ENCODE assay signal across 33 cellular contexts in genomic region chr10:107771066-107771465, GRCh38.
"Had no signal": no experiment of that assay in that cellular context is flagged by ENCODE, and none has a peak within 500 bp of the region (broad histone marks: within the 10 kb centered on the region; RNA-seq: fewer than 3 reads in every experiment).

No MANE protein-coding gene starts in this region.

- H3K27me3 Mint-ChIP-seq: activated B cell treated with CpG ODN at 0.5 μM for 24 hours; activated CD4-positive, alpha-beta memory T cell treated with anti-CD3 and anti-CD28 coated beads for 36 hours; activated CD4-positive, alpha-beta T cell treated with anti-CD3 and anti-CD28 coated beads, Interleukin-2, amount 10 ng/mL, durations not matched to agents 24 days and 14 days; activated CD8-positive, alpha-beta memory T cell treated with anti-CD3 and anti-CD28 coated beads, Interleukin-2, amount 10 ng/mL, durations not matched to agents 7 days and 5 days; activated CD8-positive, alpha-beta T cell treated with anti-CD3 and anti-CD28 coated beads for 36 hours; activated naive CD4-positive, alpha-beta T cell treated with anti-CD3 and anti-CD28 coated beads, Interleukin-2, amount 10 ng/mL, durations not matched to agents 7 days and 5 days; activated naive CD4-positive, alpha-beta T cell treated with anti-CD3 and anti-CD28 coated beads, Interleukin-2, amount 50 U/mL, for 24 hours; activated naive CD8-positive, alpha-beta T cell; activated naive CD8-positive, alpha-beta T cell treated with anti-CD3 and anti-CD28 coated beads, Interleukin-2, amount 10 ng/mL, durations not matched to agents 7 days and 5 days; activated naive CD8-positive, alpha-beta T cell treated with anti-CD3 and anti-CD28 coated beads, Interleukin-2, amount 50 U/mL, for 24 hours; activated T-cell treated with anti-CD3 and anti-CD28 coated beads, Interleukin-2, amount 50 U/mL, for 24 hours; brain had no signal

- ATAC-seq: activated CD8-positive, alpha-beta memory T cell treated with anti-CD3 and anti-CD28 coated beads, Interleukin-2, amount 10 ng/mL, durations not matched to agents 7 days and 5 days; activated CD8-positive, alpha-beta T cell treated with anti-CD3 and anti-CD28 coated beads for 36 hours; activated naive CD8-positive, alpha-beta T cell treated with anti-CD3 and anti-CD28 coated beads, Interleukin-2, amount 50 U/mL, for 24 hours had no signal

- H3K4me3 ChIP-seq: ascending aorta had no signal

- DNase-seq: activated B cell treated with CpG ODN at 0.5 μM for 24 hours; activated CD4-positive, alpha-beta memory T cell treated with anti-CD3 and anti-CD28 coated beads for 36 hours; activated CD4-positive, alpha-beta T cell treated with anti-CD3 and anti-CD28 coated beads for 4 hours; activated CD4-positive, alpha-beta T cell treated with anti-CD3 and anti-CD28 coated beads, Interleukin-2, amount 10 ng/mL, durations not matched to agents 24 days and 14 days; activated CD4-positive, alpha-beta T cell treated with anti-CD3 and anti-CD28 coated beads, Interleukin-2, amount 50 U/mL, for 1 hour; activated CD4-positive, alpha-beta T cell treated with anti-CD3 and anti-CD28 coated beads, Interleukin-2, amount 50 U/mL, for 4 hours; activated CD4-positive, CD25-positive, alpha-beta regulatory T cell treated with anti-CD3 and anti-CD28 coated beads, Interleukin-2, amount 50 U/mL, for 72 hours; activated CD8-positive, alpha-beta memory T cell treated with anti-CD3 and anti-CD28 coated beads for 24 hours; activated CD8-positive, alpha-beta memory T cell treated with anti-CD3 and anti-CD28 coated beads, Interleukin-2, amount 10 ng/mL, durations not matched to agents 7 days and 5 days; activated CD8-positive, alpha-beta memory T cell treated with anti-CD3 and anti-CD28 coated beads, Interleukin-2, amount 50 U/mL, for 48 hours; activated CD8-positive, alpha-beta T cell treated with anti-CD3 and anti-CD28 coated beads for 36 hours; activated effector memory CD4-positive, alpha-beta T cell treated with Interleukin-2 at 50 U/mL for 16 hours; activated gamma-delta T cell; activated naive CD4-positive, alpha-beta T cell treated with anti-CD3 and anti-CD28 coated beads, Interleukin-2, amount 10 ng/mL, durations not matched to agents 7 days and 5 days; activated naive CD4-positive, alpha-beta T cell treated with Interleukin-2 at 50 U/mL for 16 hours; activated naive CD8-positive, alpha-beta T cell treated with anti-CD3 and anti-CD28 coated beads, Interleukin-2, amount 10 ng/mL, durations not matched to agents 7 days and 5 days; activated naive CD8-positive, alpha-beta T cell treated with anti-CD3 and anti-CD28 coated beads, Interleukin-2, amount 50 U/mL, for 24 hours; activated T-cell treated with anti-CD3 and anti-CD28 coated beads, Interleukin-2, amount 50 U/mL, for 24 hours; activated T-cell treated with anti-CD3 and anti-CD28 coated beads, Interleukin-2, amount 50 U/mL, for 48 hours; amygdala; central memory CD4-positive, alpha-beta T cell; T-helper 1 cell; T-helper 2 cell; T-helper 9 cell had no signal

- H3K4me1 ChIP-seq: ascending aorta had no signal

- H3K4me1 Mint-ChIP-seq: activated B cell treated with CpG ODN at 0.5 μM for 24 hours; activated CD4-positive, alpha-beta T cell treated with anti-CD3 and anti-CD28 coated beads, Interleukin-2, amount 10 ng/mL, durations not matched to agents 24 days and 14 days; activated CD8-positive, alpha-beta memory T cell treated with anti-CD3 and anti-CD28 coated beads, Interleukin-2, amount 10 ng/mL, durations not matched to agents 7 days and 5 days; activated naive CD4-positive, alpha-beta T cell treated with anti-CD3 and anti-CD28 coated beads, Interleukin-2, amount 10 ng/mL, durations not matched to agents 7 days and 5 days; activated naive CD4-positive, alpha-beta T cell treated with anti-CD3 and anti-CD28 coated beads, Interleukin-2, amount 50 U/mL, for 24 hours; activated naive CD8-positive, alpha-beta T cell treated with anti-CD3 and anti-CD28 coated beads, Interleukin-2, amount 10 ng/mL, durations not matched to agents 7 days and 5 days; activated naive CD8-positive, alpha-beta T cell treated with anti-CD3 and anti-CD28 coated beads, Interleukin-2, amount 50 U/mL, for 24 hours; brain had no signal

- H3K4me3 Mint-ChIP-seq: activated B cell treated with CpG ODN at 0.5 μM for 24 hours; activated CD4-positive, alpha-beta memory T cell treated with anti-CD3 and anti-CD28 coated beads for 36 hours; activated CD4-positive, alpha-beta T cell treated with anti-CD3 and anti-CD28 coated beads, Interleukin-2, amount 10 ng/mL, durations not matched to agents 24 days and 14 days; activated CD8-positive, alpha-beta memory T cell treated with anti-CD3 and anti-CD28 coated beads, Interleukin-2, amount 10 ng/mL, durations not matched to agents 7 days and 5 days; activated CD8-positive, alpha-beta T cell treated with anti-CD3 and anti-CD28 coated beads for 36 hours; activated naive CD4-positive, alpha-beta T cell treated with anti-CD3 and anti-CD28 coated beads, Interleukin-2, amount 10 ng/mL, durations not matched to agents 7 days and 5 days; activated naive CD4-positive, alpha-beta T cell treated with anti-CD3 and anti-CD28 coated beads, Interleukin-2, amount 50 U/mL, for 24 hours; activated naive CD8-positive, alpha-beta T cell; activated naive CD8-positive, alpha-beta T cell treated with anti-CD3 and anti-CD28 coated beads, Interleukin-2, amount 10 ng/mL, durations not matched to agents 7 days and 5 days; activated naive CD8-positive, alpha-beta T cell treated with anti-CD3 and anti-CD28 coated beads, Interleukin-2, amount 50 U/mL, for 24 hours; activated T-cell treated with anti-CD3 and anti-CD28 coated beads, Interleukin-2, amount 50 U/mL, for 24 hours; brain; T-helper 1 cell treated with Interleukin-12 subunit alpha and Interleukin-12 subunit beta and Interleukin-4 antibody, amounts not matched to agents 30 μg/mL and 1 μg/mL, for 36 hours; T-helper 2 cell treated with Interferon-gamma antibody and Interleukin-4, amounts not matched to agents 5 μg/mL and 100 μg/mL, for 36 hours had no signal

- H3K27ac ChIP-seq: ascending aorta, VCaP had no signal

- H3K9me3 Mint-ChIP-seq: activated CD4-positive, alpha-beta T cell treated with anti-CD3 and anti-CD28 coated beads, Interleukin-2, amount 10 ng/mL, durations not matched to agents 24 days and 14 days; activated naive CD8-positive, alpha-beta T cell treated with anti-CD3 and anti-CD28 coated beads, Interleukin-2, amount 10 ng/mL, durations not matched to agents 7 days and 5 days had no signal

- H3K36me3 ChIP-seq: ascending aorta had no signal

- H3K36me3 Mint-ChIP-seq: activated CD4-positive, alpha-beta memory T cell treated with anti-CD3 and anti-CD28 coated beads for 36 hours; activated CD8-positive, alpha-beta memory T cell treated with anti-CD3 and anti-CD28 coated beads, Interleukin-2, amount 10 ng/mL, durations not matched to agents 7 days and 5 days; activated naive CD4-positive, alpha-beta T cell treated with anti-CD3 and anti-CD28 coated beads, Interleukin-2, amount 10 ng/mL, durations not matched to agents 7 days and 5 days; activated naive CD4-positive, alpha-beta T cell treated with anti-CD3 and anti-CD28 coated beads, Interleukin-2, amount 50 U/mL, for 24 hours; activated naive CD8-positive, alpha-beta T cell; activated naive CD8-positive, alpha-beta T cell treated with anti-CD3 and anti-CD28 coated beads, Interleukin-2, amount 10 ng/mL, durations not matched to agents 7 days and 5 days; brain had no signal

- H3K27ac Mint-ChIP-seq: activated B cell treated with CpG ODN at 0.5 μM for 24 hours; activated CD4-positive, alpha-beta memory T cell treated with anti-CD3 and anti-CD28 coated beads for 36 hours; activated CD4-positive, alpha-beta T cell treated with anti-CD3 and anti-CD28 coated beads, Interleukin-2, amount 10 ng/mL, durations not matched to agents 24 days and 14 days; activated CD8-positive, alpha-beta memory T cell treated with anti-CD3 and anti-CD28 coated beads, Interleukin-2, amount 10 ng/mL, durations not matched to agents 7 days and 5 days; activated CD8-positive, alpha-beta T cell treated with anti-CD3 and anti-CD28 coated beads for 36 hours; activated naive CD4-positive, alpha-beta T cell treated with anti-CD3 and anti-CD28 coated beads, Interleukin-2, amount 10 ng/mL, durations not matched to agents 7 days and 5 days; activated naive CD4-positive, alpha-beta T cell treated with anti-CD3 and anti-CD28 coated beads, Interleukin-2, amount 50 U/mL, for 24 hours; activated naive CD8-positive, alpha-beta T cell; activated naive CD8-positive, alpha-beta T cell treated with anti-CD3 and anti-CD28 coated beads, Interleukin-2, amount 10 ng/mL, durations not matched to agents 7 days and 5 days; activated naive CD8-positive, alpha-beta T cell treated with anti-CD3 and anti-CD28 coated beads, Interleukin-2, amount 50 U/mL, for 24 hours; activated T-cell treated with anti-CD3 and anti-CD28 coated beads, Interleukin-2, amount 50 U/mL, for 24 hours; activated T-helper 2 cell treated with anti-CD3 and anti-CD28 coated beads, Interferon-gamma antibody, Interleukin-2, Interleukin-4, amounts not matched to agents 10 μg/mL and 5 μg/mL and 100 μg/mL, durations not matched to agents 14 hours and 24 hours and 36 hours; brain; T-helper 1 cell treated with Interleukin-12 subunit alpha and Interleukin-12 subunit beta and Interleukin-4 antibody, amounts not matched to agents 30 μg/mL and 1 μg/mL, for 36 hours; T-helper 2 cell treated with Interferon-gamma antibody and Interleukin-4, amounts not matched to agents 5 μg/mL and 100 μg/mL, for 36 hours had no signal

- H3K27me3 ChIP-seq: ascending aorta had no signal

- FAIRE-seq: TTC549 had no signal
